22 cellular contexts compared by ENCODE assay signal in the genomic region with DNA sequence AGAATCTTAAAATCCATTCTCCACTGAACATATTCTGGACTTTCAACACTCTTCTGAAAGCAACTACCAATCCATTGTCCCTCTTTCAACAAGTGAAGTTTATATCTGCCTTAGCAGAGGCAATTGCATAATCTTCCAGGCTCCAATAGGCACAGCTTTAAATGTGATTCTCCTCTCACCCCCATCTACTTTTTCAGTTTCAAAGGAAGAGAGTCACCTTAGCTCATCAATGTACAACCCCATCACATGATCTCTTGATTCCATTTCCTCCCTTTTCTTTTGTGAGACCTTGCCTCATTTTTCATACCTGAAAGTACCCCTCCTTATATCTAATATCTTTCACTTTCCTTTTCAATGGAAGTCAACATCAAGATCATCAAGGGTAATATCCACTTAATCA.
"Had no signal": no experiment of that assay in that cellular context is flagged by ENCODE, and none has a peak within 500 bp of the region (broad histone marks: within the 10 kb centered on the region; RNA-seq: fewer than 3 reads in every experiment).

No MANE protein-coding gene starts in this region.

- H2AFZ ChIP-seq: parathyroid adenoma had no signal

- H3K27ac ChIP-seq: colonic mucosa, esophagus squamous epithelium, heart right ventricle, parathyroid adenoma, prostate gland, spleen, testis, tibial nerve, upper lobe of right lung, vagina had no signal

- H3K27me3 ChIP-seq: colonic mucosa, esophagus squamous epithelium, heart right ventricle, spleen, testis, tibial nerve, upper lobe of right lung, vagina had no signal

- H3K27me3 Mint-ChIP-seq: naive thymus-derived CD8-positive, alpha-beta T cell; stimulated activated memory B cell treated with anti-CD40 and anti-IgM and Interleukin-4, amounts not matched to agents 10 μg/mL and 1 μg/mL and 100 μg/mL, for 72 hours; stimulated activated naive CD8-positive, alpha-beta T cell treated with anti-CD3 and anti-CD28 coated beads, Interleukin-15, amount 100 ng/mL, for 72 hours had no signal

- H3K36me3 Mint-ChIP-seq: naive thymus-derived CD8-positive, alpha-beta T cell; stimulated activated memory B cell treated with anti-CD40 and anti-IgM and Interleukin-4, amounts not matched to agents 10 μg/mL and 1 μg/mL and 100 μg/mL, for 72 hours had no signal

- H3K9ac ChIP-seq: parathyroid adenoma had no signal

- DNase-seq: colonic mucosa; dermis blood vessel endothelial cell; esophagus squamous epithelium; heart right ventricle; hypothalamus; kidney glomerular epithelial cell; naive thymus-derived CD8-positive, alpha-beta T cell; nucleus accumbens; retina; spleen; stimulated activated CD4-positive, alpha-beta T cell treated with anti-CD3 and anti-CD28 coated beads, Interleukin-15, amount 100 ng/mL, for 24 hours; stimulated activated CD4-positive, alpha-beta T cell treated with anti-CD3 and anti-CD28 coated beads, Interleukin-1b, Interleukin-23, amount 100 ng/mL, for 48 hours; stimulated activated CD4-positive, alpha-beta T cell treated with anti-CD3 and anti-CD28 coated beads, Interleukin-4, amount 100 ng/mL, for 24 hours; stimulated activated naive CD8-positive, alpha-beta T cell treated with anti-CD3 and anti-CD28 coated beads, Interleukin-15, amount 100 ng/mL, for 72 hours; testis; upper lobe of right lung had no signal

- H3K9me3 ChIP-seq: colonic mucosa, esophagus squamous epithelium, heart right ventricle, prostate gland, spleen, testis, tibial nerve, upper lobe of right lung, vagina had no signal

- H3K4me1 ChIP-seq: colonic mucosa, esophagus squamous epithelium, heart right ventricle, parathyroid adenoma, prostate gland, spleen, testis, tibial nerve, upper lobe of right lung, vagina had no signal

- H3K36me3 ChIP-seq: colonic mucosa, esophagus squamous epithelium, heart right ventricle, prostate gland, spleen, tibial nerve, upper lobe of right lung, vagina had no signal

- H3K4me1 Mint-ChIP-seq: naive thymus-derived CD8-positive, alpha-beta T cell; stimulated activated memory B cell treated with anti-CD40 and anti-IgM and Interleukin-4, amounts not matched to agents 10 μg/mL and 1 μg/mL and 100 μg/mL, for 72 hours; stimulated activated naive CD8-positive, alpha-beta T cell treated with anti-CD3 and anti-CD28 coated beads, Interleukin-15, amount 100 ng/mL, for 72 hours had no signal

- H3K4me3 Mint-ChIP-seq: naive thymus-derived CD8-positive, alpha-beta T cell; stimulated activated memory B cell treated with anti-CD40 and anti-IgM and Interleukin-4, amounts not matched to agents 10 μg/mL and 1 μg/mL and 100 μg/mL, for 72 hours; stimulated activated naive CD8-positive, alpha-beta T cell treated with anti-CD3 and anti-CD28 coated beads, Interleukin-15, amount 100 ng/mL, for 72 hours had no signal

- H3K27ac Mint-ChIP-seq: naive thymus-derived CD8-positive, alpha-beta T cell; stimulated activated memory B cell treated with anti-CD40 and anti-IgM and Interleukin-4, amounts not matched to agents 10 μg/mL and 1 μg/mL and 100 μg/mL, for 72 hours; stimulated activated naive CD8-positive, alpha-beta T cell treated with anti-CD3 and anti-CD28 coated beads, Interleukin-15, amount 100 ng/mL, for 72 hours had no signal

- H3K4me3 ChIP-seq: colonic mucosa, esophagus squamous epithelium, heart right ventricle, prostate gland, spleen, testis, tibial nerve, upper lobe of right lung, vagina had no signal

- ATAC-seq: heart right ventricle; naive thymus-derived CD8-positive, alpha-beta T cell; sciatic nerve; stimulated activated memory B cell treated with anti-CD40 and anti-IgM and Interleukin-4, amounts not matched to agents 10 μg/mL and 1 μg/mL and 100 μg/mL, for 72 hours; stimulated activated naive CD8-positive, alpha-beta T cell treated with anti-CD3 and anti-CD28 coated beads, Interleukin-15, amount 100 ng/mL, for 72 hours; upper lobe of right lung had no signal

- H3K9me3 Mint-ChIP-seq: stimulated activated memory B cell treated with anti-CD40 and anti-IgM and Interleukin-4, amounts not matched to agents 10 μg/mL and 1 μg/mL and 100 μg/mL, for 72 hours had no signal

- H3K79me2 ChIP-seq: parathyroid adenoma had no signal
